In the genomic region with DNA sequence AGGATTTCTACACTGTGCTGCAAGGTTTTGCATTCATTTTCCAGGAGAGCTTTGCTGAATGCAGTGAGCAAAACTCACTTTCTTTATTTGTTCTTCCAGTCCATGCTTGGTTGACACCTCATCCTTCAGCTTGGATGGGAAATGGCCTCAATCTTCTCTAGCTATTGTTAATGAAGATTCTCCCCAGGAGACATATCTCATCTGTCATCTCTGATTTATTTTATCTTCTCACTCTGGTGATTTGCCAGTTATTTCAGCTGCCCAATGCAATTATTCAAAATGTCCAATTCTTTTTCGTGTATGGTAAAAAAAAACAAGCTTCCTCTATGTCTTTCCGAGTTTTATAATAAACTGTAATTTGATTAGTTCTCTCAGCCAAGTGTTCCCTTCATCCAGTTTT, we compare ENCODE assay signal across 15 cellular contexts.
A peak's percentile ranks its signal among the peaks of the same experiment; 100 is the strongest.
DNase-seq lines count a peak whose midpoint lies in the region; ATAC-seq and TF ChIP-seq lines count a peak whose summit lies in the region.
"Had no signal": no experiment of that assay in that cellular context is flagged by ENCODE, and none has a peak within 500 bp of the region (broad histone marks: within the 10 kb centered on the region; RNA-seq: fewer than 3 reads in every experiment).

No MANE protein-coding gene starts in this region.

- DNase-seq in SHP77 treated with DMSO at 0.1 percent for 48 hours (lab: John Stamatoyannopoulos, UW) (peak; percentile 10), SHP77 (lab: John Stamatoyannopoulos, UW) (no peak), NCI-H146 (lab: John Stamatoyannopoulos, UW) (peak; percentile 56), cerebellar cortex (ENCODE audit: low spot score) (peak; percentile 84), uterus (no peak), RKO (ENCODE audit: low spot score) (no peak)
- DNase-seq: 8988T; Calu3; CD4-positive, alpha-beta memory T cell; DMS79 treated with DMSO at 0.1 percent for 48 hours; GM23248 had no signal

- no peak for ATAC-seq in HG02970 (IDR thresholded peaks at IDR 0.05; ENCODE audit: low FRiP score, unreplicated experiment)
- ATAC-seq: GM12878 had no signal

- no peak overlapping the region for H3K4me3 ChIP-seq in uterus
- H3K4me3 ChIP-seq: BLaER1, GM12878, GM23248, HAP-1 had no signal

- TF ChIP-seq POLR2A in uterus (IDR thresholded peaks at IDR 0.05), result no peak

- no peaks in the 10 kb centered on the region for H3K9me3 ChIP-seq in uterus
- H3K9me3 ChIP-seq: BLaER1, HAP-1 had no signal

- intact Hi-C loops in uterus (cut with DNase I; ENCODE audit: low total_unique reads), result no loop called here

- H3K4me1 ChIP-seq in uterus, result no peaks in the 10 kb centered on the region
- H3K4me1 ChIP-seq: BLaER1, HAP-1 had no signal

- TF ChIP-seq CTCF in uterus (IDR thresholded peaks at IDR 0.05), result no peak

- H3K27me3 ChIP-seq in uterus, result no peaks in the 10 kb centered on the region
- H3K27me3 ChIP-seq: BLaER1 had no signal

- H3K27ac ChIP-seq in uterus, result no peak overlapping the region
- H3K27ac ChIP-seq: BLaER1, GM23248 had no signal

- no peaks in the 10 kb centered on the region for H3K36me3 ChIP-seq in uterus
- H3K36me3 ChIP-seq: BLaER1, HAP-1 had no signal

Comparison
In these comparisons a context has a peak if more than half of its experiments do, and no peak if none do; other contexts are left out.
1. DNase-seq: peak in SHP77 treated with DMSO at 0.1 percent for 48 hours (single experiment), NCI-H146 (single experiment) and cerebellar cortex (single experiment); none in SHP77 (0 of 2), uterus (0 of 2) and RKO (single experiment).